In the genomic region with DNA sequence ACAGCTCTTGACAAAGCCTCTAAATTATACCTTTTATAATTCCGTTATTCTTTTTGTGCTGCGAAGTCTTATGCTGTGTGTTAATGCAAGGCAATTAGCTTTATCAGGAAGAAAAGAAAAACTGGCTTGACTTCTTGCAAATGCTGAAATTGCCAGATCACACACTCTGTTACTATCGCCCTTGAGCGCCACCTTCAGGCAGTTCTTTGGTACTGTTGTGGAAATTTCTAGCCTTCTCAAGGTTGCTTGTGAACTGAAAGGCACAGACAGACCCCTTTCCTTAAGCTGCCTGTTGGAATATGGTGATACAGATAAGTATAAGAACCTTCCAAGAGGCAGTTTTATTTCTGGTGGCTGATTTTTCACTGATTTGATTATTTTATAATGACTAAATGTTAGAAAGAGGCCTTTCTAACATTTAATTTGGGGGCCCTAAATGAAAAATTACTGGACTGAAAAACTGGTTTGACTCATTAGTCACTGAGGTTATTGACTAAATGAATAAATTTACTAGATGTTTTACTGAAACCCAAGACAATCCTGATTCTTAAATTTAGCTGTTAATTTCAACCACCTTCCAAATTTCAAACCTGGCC, we compare ENCODE assay signal across 8 cellular contexts.
DNase-seq lines count a peak whose midpoint lies in the region; ATAC-seq and TF ChIP-seq lines count a peak whose summit lies in the region.

No MANE protein-coding gene starts in this region.

- no TSS peak for BruUV-seq in A673 (replicated peaks; lab: Mats Ljungman, UMichigan)

- TF ChIP-seq CTCF in A673 (conservative IDR thresholded peaks at IDR 0.05; ENCODE audit: low read depth, low read length) (peak; percentile 83), GM13977 (IDR thresholded peaks at IDR 0.05; ENCODE audit: extremely low read depth, insufficient read depth, missing control alignments) (peak; percentile 81), RWPE2 (IDR thresholded peaks at IDR 0.05; ENCODE audit: poor library complexity, severe bottlenecking) (peak; percentile 98), foreskin keratinocyte (conservative IDR thresholded peaks at IDR 0.05) (peak; percentile 79), osteocyte (IDR thresholded peaks at IDR 0.05) (peak; percentile 83), upper lobe of left lung (IDR thresholded peaks at IDR 0.05) (peak; percentile 54 to 77 (median 74))

- H3K4me1 ChIP-seq in A673 (ENCODE audit: insufficient read depth, low read length, poor library complexity, severe bottlenecking) (no peaks in the 10 kb centered on the region), RWPE2 (ENCODE audit: insufficient read depth, poor library complexity, severe bottlenecking) (peaks cover 5% of the 10 kb centered on the region), foreskin keratinocyte (no peaks in the 10 kb centered on the region), upper lobe of left lung (peaks cover 0 to under 1% (median 0%) of the 10 kb centered on the region in 4 donors)

- no peak overlapping the region for H3K27ac Mint-ChIP-seq in osteocyte (ENCODE audit: unreplicated experiment)

- no peaks in the 10 kb centered on the region for H3K27me3 ChIP-seq in A673 (replicated peaks; ENCODE audit: insufficient read depth, low read depth, low read length, poor library complexity)
- H3K27me3 ChIP-seq in RWPE2 (ENCODE audit: insufficient read depth, poor library complexity, severe bottlenecking), result no peaks in the 10 kb centered on the region
- no peaks in the 10 kb centered on the region for H3K27me3 ChIP-seq in foreskin keratinocyte
- no peaks in the 10 kb centered on the region for H3K27me3 ChIP-seq in upper lobe of left lung

- in situ Hi-C loops in GM13977 (cut with MboI; ENCODE audit: low pct_unique_long_range_greater_than_20kb, low sequenced_read_pairs, unreplicated experiment), result loop anchor here (10.0 kb wide), 2 partner anchors 126 to 246 kb away; partner anchors contain the start of gene RASGRP1

- DNase-seq in A673 (ENCODE audit: low spot score) (peak; percentile 77), GM13977 (ENCODE audit: low spot score) (peak; percentile 26), HUDEP-2 (lab: John Stamatoyannopoulos, UW; ENCODE audit: unreplicated experiment in 76 of 76) (peak in 50 of 76 experiments; percentile 1 to 66 (median 21)), RWPE2 (ENCODE audit: low spot score) (no peak), foreskin keratinocyte (peak in 1 of 2 donors; percentile 44), osteocyte (ENCODE audit: extremely low spot score, unreplicated experiment) (no peak), upper lobe of left lung (peak in 1 of 2 donors; percentile 64)
- DNase-seq in activated T-helper 9 cell treated with anti-CD3 and anti-CD28 coated beads, Interleukin-2, amount 50 U/mL, for 16 hours (ENCODE audit: low read depth), result peak; percentile 64

- H3K27me3 Mint-ChIP-seq in osteocyte (ENCODE audit: unreplicated experiment), result no peaks in the 10 kb centered on the region

- no peak for TF ChIP-seq POLR2A in upper lobe of left lung (IDR thresholded peaks at IDR 0.05)

- CTCF ChIA-PET in A673 (lab: Charles Lee), result interaction anchor here (1.1 to 2.1 kb wide), 4 partner anchors 9 to 250 kb away, joined by 3 to 16 read pairs (median 8); partner anchors contain the start of gene RASGRP1

- TF ChIP-seq EP300 in upper lobe of left lung (IDR thresholded peaks at IDR 0.05), result no peak

- WGBS in upper lobe of left lung, 2 donors, result 31 to 34% methylated on average over 4 of the region's 4 CpGs

- H3K4me3 ChIP-seq in A673 (ENCODE audit: low read depth, low read length, poor library complexity, severe bottlenecking), result no peak overlapping the region
- no peak overlapping the region for H3K4me3 ChIP-seq in RWPE2 (ENCODE audit: severe bottlenecking)
- H3K4me3 ChIP-seq in upper lobe of left lung, result no peak overlapping the region

- intact Hi-C loops in A673 (cut with micrococcal nuclease; ENCODE audit: unreplicated experiment), result no loop called here

- POLR2A ChIA-PET in A673 (lab: Charles Lee; ENCODE audit: low non-redundant PET), result interaction anchor here (0.7 kb wide), 1 partner anchor 231 kb away, joined by 4 read pairs; no protein-coding TSS in a partner anchor

- H3K4me3 Mint-ChIP-seq in osteocyte (ENCODE audit: unreplicated experiment), result no peak overlapping the region

- H3K9me3 ChIP-seq in A673 (ENCODE audit: low read depth, low read length, poor library complexity, severe bottlenecking), result no peaks in the 10 kb centered on the region
- no peaks in the 10 kb centered on the region for H3K9me3 ChIP-seq in RWPE2 (ENCODE audit: severe bottlenecking)
- H3K9me3 ChIP-seq in upper lobe of left lung, result no peaks in the 10 kb centered on the region

- H3K9me3 Mint-ChIP-seq in osteocyte (ENCODE audit: unreplicated experiment), result no peaks in the 10 kb centered on the region

- peaks cover 26% of the 10 kb centered on the region for H3K4me1 Mint-ChIP-seq in osteocyte (ENCODE audit: unreplicated experiment)

- no peaks in the 10 kb centered on the region for H3K36me3 ChIP-seq in A673 (ENCODE audit: insufficient read depth, low read length, poor library complexity, severe bottlenecking)
- H3K36me3 ChIP-seq in RWPE2 (ENCODE audit: low read depth), result no peaks in the 10 kb centered on the region
- no peaks in the 10 kb centered on the region for H3K36me3 ChIP-seq in upper lobe of left lung

- no peaks in the 10 kb centered on the region for H3K36me3 Mint-ChIP-seq in osteocyte (ENCODE audit: unreplicated experiment)

- ATAC-seq in RWPE2 (ENCODE audit: low read depth) (peak; percentile 63), foreskin keratinocyte (peak; percentile 65), upper lobe of left lung (ENCODE audit: low FRiP score in 2 of 2) (peak in 1 of 2 donors; percentile 79)

- H3K27ac ChIP-seq in A673 (ENCODE audit: low read depth, low read length, poor library complexity, severe bottlenecking) (no peak overlapping the region), RWPE2 (ENCODE audit: poor library complexity, severe bottlenecking) (no peak overlapping the region), foreskin keratinocyte (no peak overlapping the region), upper lobe of left lung (no peak overlapping the region)

Comparison
In these comparisons a context has a peak if more than half of its experiments do, and no peak if none do; other contexts are left out.
1. DNase-seq: peak in A673 (single experiment), GM13977 (single experiment), HUDEP-2 (50 of 76) and activated T-helper 9 cell treated with anti-CD3 and anti-CD28 coated beads, Interleukin-2, amount 50 U/mL, for 16 hours (single experiment); none in RWPE2 (single experiment) and osteocyte (single experiment).
2. Peak in every context shown above with its lines, with median percentiles within 50 percentile points of each other: CTCF ChIP-seq.